Comparison of ENCODE assay signal across 23 cellular contexts in genomic region chr13:49667773-49668172, GRCh38. TPM values are rescaled to one million over a fixed set of nuclear protein-coding genes. Genes with fewer than 3 reads are reported as not detected.
DNase-seq lines count a peak whose midpoint lies in the region; ATAC-seq and TF ChIP-seq lines count a peak whose summit lies in the region.
"Had no signal": no experiment of that assay in that cellular context is flagged by ENCODE, and none has a peak within 500 bp of the region (broad histone marks: within the 10 kb centered on the region; RNA-seq: fewer than 3 reads in every experiment).

No MANE protein-coding gene starts in this region.

- no peaks in the 10 kb centered on the region; the same call in 1 of the 2 replicates for H3K36me3 ChIP-seq in GM23248 (ENCODE audit: low read depth)
- peaks cover 0 to 32% of the 10 kb centered on the region in 2 donors for H3K36me3 ChIP-seq in psoas muscle (ENCODE audit: insufficient read depth in 1 of 2, low read depth in 1 of 2)
- H3K36me3 ChIP-seq in A673 (ENCODE audit: insufficient read depth, low read length, poor library complexity, severe bottlenecking), result peaks cover 3% of the 10 kb centered on the region
- peaks cover 0 to 7% of the 10 kb centered on the region in 2 experiments for H3K36me3 ChIP-seq in trophoblast cell (ENCODE audit: control insufficient read depth in 1 of 2, insufficient read depth in 2 of 2, low read length in 2 of 2)
- H3K36me3 ChIP-seq: ovary had no signal

- H3K23ac ChIP-seq in trophoblast cell (ENCODE audit: low read length), result no peak overlapping the region

- peak; percentile 23 for ATAC-seq in esophagus mucosa
- ATAC-seq in psoas muscle, result peak in 3 of 4 donors; percentile 49 to 72 (median 64)
- ATAC-seq: lower lobe of right lung, sciatic nerve, T-cell had no signal

- in situ Hi-C loops in GM23248 (cut with MboI), result loop anchor here (25.0 kb wide), 1 partner anchor 1395 kb away; no protein-coding TSS in a partner anchor

- no peak overlapping the region for H2BK12ac ChIP-seq in trophoblast cell (ENCODE audit: low read length)

- TF ChIP-seq CTCF in RWPE1 (conservative IDR thresholded peaks at IDR 0.05; ENCODE audit: low read depth), result no peak
- no peak for TF ChIP-seq CTCF in psoas muscle (IDR thresholded peaks at IDR 0.05)
- TF ChIP-seq CTCF in A673 (conservative IDR thresholded peaks at IDR 0.05; ENCODE audit: low read depth, low read length), result no peak

- no peaks in the 10 kb centered on the region for H3F3A ChIP-seq in GM23248 (ENCODE audit: insufficient read depth)

- 45 to 50% methylated on average over 2 of the region's 2 CpGs for WGBS in GM23248 (ENCODE audit: low coverage in 1 of 2, low lambda C conversion rate in 2 of 2, missing lambda C conversion rate in 2 of 2), 2 experiments
- 46 to 48% (median 46%) methylated on average over 2 of the region's 2 CpGs for WGBS in psoas muscle, 3 donors
- WGBS in trophoblast cell (ENCODE audit: extremely low coverage, insufficient coverage, insufficient read length), result no CpG with 5 or more reads among the region's 2 CpGs

- H3K79me2 ChIP-seq in GM23248 (ENCODE audit: insufficient read depth) (peaks cover 11% of the 10 kb centered on the region; the same call in 1 of the 2 replicates), trophoblast cell (ENCODE audit: control insufficient read depth, insufficient read depth, low read length, poor library complexity) (no peaks in the 10 kb centered on the region)

- no peak overlapping the region for H4K91ac ChIP-seq in trophoblast cell (ENCODE audit: low read depth, low read length)

- no TSS peak for BruUV-seq in A673 (replicated peaks; lab: Mats Ljungman, UMichigan)

- no peak overlapping the region for H3K14ac ChIP-seq in trophoblast cell (ENCODE audit: low read length)

- H3K4me2 ChIP-seq in GM23248 (ENCODE audit: unreplicated experiment) (no peak overlapping the region), trophoblast cell (ENCODE audit: low read length) (no peak overlapping the region)
- H3K4me2 ChIP-seq: BLaER1 treated with 17β-estradiol and CSF1 and Interleukin-3, amounts not matched to agents 10 nM and 100 nM had no signal

- H4K12ac ChIP-seq in trophoblast cell (ENCODE audit: low read depth, low read length), result no peak overlapping the region

- H3K27ac ChIP-seq in GM23248 (no peak overlapping the region), RWPE1 (peak overlapping the region; percentile 16; the same call in 1 of the 2 replicates), psoas muscle (no peak overlapping the region), A673 (ENCODE audit: low read depth, low read length, poor library complexity, severe bottlenecking) (no peak overlapping the region), trophoblast cell (ENCODE audit: low read depth, low read length) (no peak overlapping the region)
- H3K27ac ChIP-seq: BLaER1 treated with 17β-estradiol and CSF1 and Interleukin-3, amounts not matched to agents 10 nM and 100 nM; lower lobe of right lung; ovary; thyroid gland had no signal

- no peaks in the 10 kb centered on the region for H3K9me2 ChIP-seq in GM23248 (ENCODE audit: insufficient read depth)

- no peak overlapping the region for H2AFZ ChIP-seq in GM23248
- H2AFZ ChIP-seq in trophoblast cell (ENCODE audit: insufficient read depth, low read length, poor library complexity), result no peak overlapping the region

- no peak overlapping the region for H2BK5ac ChIP-seq in trophoblast cell (ENCODE audit: low read depth, low read length, poor library complexity)

- H3K27me3 ChIP-seq in GM23248 (replicated peaks; ENCODE audit: insufficient read depth), result no peaks in the 10 kb centered on the region
- no peaks in the 10 kb centered on the region for H3K27me3 ChIP-seq in psoas muscle (ENCODE audit: insufficient read depth in 3 of 3, low read length in 2 of 3)
- H3K27me3 ChIP-seq in A673 (replicated peaks; ENCODE audit: insufficient read depth, low read depth, low read length, poor library complexity), result no peaks in the 10 kb centered on the region
- no peaks in the 10 kb centered on the region for H3K27me3 ChIP-seq in trophoblast cell (ENCODE audit: insufficient read depth, low read length)
- H3K27me3 ChIP-seq: BLaER1 treated with 17β-estradiol and CSF1 and Interleukin-3, amounts not matched to agents 10 nM and 100 nM; ovary; thyroid gland had no signal

- intact Hi-C loops in psoas muscle (cut with DNase I), result loop anchor here in 1 of 2 donors (5.0 kb wide), 1 partner anchor 120 kb away; no protein-coding TSS in a partner anchor
- intact Hi-C loops in A673 (cut with micrococcal nuclease; ENCODE audit: unreplicated experiment), result loop anchor here (5.0 to 10.0 kb wide), 2 partner anchors 310 to 1137 kb away; no protein-coding TSS in a partner anchor

- H3K79me1 ChIP-seq in trophoblast cell (ENCODE audit: low read length), result no peaks in the 10 kb centered on the region

- CTCF ChIA-PET in RWPE1 (lab: Yijun Ruan, JAX) (no interaction called here), A673 (lab: Charles Lee) (no interaction called here)

- H3K4me3 ChIP-seq in GM23248 (no peak overlapping the region), psoas muscle (no peak overlapping the region), A673 (ENCODE audit: low read depth, low read length, poor library complexity, severe bottlenecking) (no peak overlapping the region), trophoblast cell (ENCODE audit: low read depth, low read length) (no peak overlapping the region)
- H3K4me3 ChIP-seq: BLaER1 treated with 17β-estradiol and CSF1 and Interleukin-3, amounts not matched to agents 10 nM and 100 nM; lower lobe of right lung; ovary; thyroid gland had no signal

- H3K9ac ChIP-seq in GM23248, result no peak overlapping the region
- no peak overlapping the region for H3K9ac ChIP-seq in trophoblast cell (ENCODE audit: low read length)
- H3K9ac ChIP-seq: BLaER1 treated with 17β-estradiol and CSF1 and Interleukin-3, amounts not matched to agents 10 nM and 100 nM had no signal

- POLR2A ChIA-PET in RWPE1 (lab: Yijun Ruan, JAX; ENCODE audit: low non-redundant PET) (no interaction called here), A673 (lab: Charles Lee; ENCODE audit: low non-redundant PET) (no interaction called here)

- no peak overlapping the region for H3K4ac ChIP-seq in trophoblast cell (ENCODE audit: low read depth, low read length)

- no peak overlapping the region for H2AK5ac ChIP-seq in trophoblast cell (ENCODE audit: low read length)

- no peaks in the 10 kb centered on the region for H3K9me3 ChIP-seq in GM23248 (ENCODE audit: low read depth)
- no peaks in the 10 kb centered on the region for H3K9me3 ChIP-seq in psoas muscle
- no peaks in the 10 kb centered on the region for H3K9me3 ChIP-seq in A673 (ENCODE audit: low read depth, low read length, poor library complexity, severe bottlenecking)
- H3K9me3 ChIP-seq in trophoblast cell (ENCODE audit: insufficient read depth, low read depth, low read length), result peaks cover 2% of the 10 kb centered on the region
- H3K9me3 ChIP-seq: BLaER1 treated with 17β-estradiol and CSF1 and Interleukin-3, amounts not matched to agents 10 nM and 100 nM; lower lobe of right lung; ovary; thyroid gland had no signal

- H3K4me1 ChIP-seq in GM23248 (ENCODE audit: insufficient read depth), result peaks cover 7% of the 10 kb centered on the region; the same call in 1 of the 2 replicates
- peaks cover 17% of the 10 kb centered on the region for H3K4me1 ChIP-seq in psoas muscle
- H3K4me1 ChIP-seq in A673 (ENCODE audit: insufficient read depth, low read length, poor library complexity, severe bottlenecking), result peaks cover 11% of the 10 kb centered on the region
- H3K4me1 ChIP-seq in trophoblast cell (ENCODE audit: control insufficient read depth in 1 of 2, insufficient read depth in 2 of 2, low read length in 2 of 2), result no peaks in the 10 kb centered on the region
- H3K4me1 ChIP-seq: lower lobe of right lung, thyroid gland had no signal

- H4K20me1 ChIP-seq in GM23248 (ENCODE audit: insufficient read depth), result no peaks in the 10 kb centered on the region; the same call in none of the 2 replicates

- no peak overlapping the region for H3K18ac ChIP-seq in trophoblast cell (ENCODE audit: low read length)

- peak; percentile 72 for DNase-seq in GM23248
- DNase-seq in RWPE1 (ENCODE audit: low spot score), result no peak
- DNase-seq in psoas muscle, result no peak
- no peak for DNase-seq in activated CD4-positive, alpha-beta T cell treated with anti-CD3 and anti-CD28 coated beads for 4 hours
- DNase-seq in A673 (ENCODE audit: low spot score), result no peak
- DNase-seq in trophoblast cell, result no peak
- DNase-seq: activated CD4-positive, alpha-beta T cell treated with anti-CD3 and anti-CD28 coated beads, Interleukin-2, amount 10 ng/mL, durations not matched to agents 7 days and 5 days; activated effector memory CD4-positive, alpha-beta T cell treated with Interleukin-2 at 50 U/mL for 16 hours; cerebellar nuclear complex; effector memory CD4-positive, alpha-beta T cell; KG1; lower lobe of right lung; NCI-H1105 treated with DMSO at 0.1 percent for 48 hours; NCI-H526; ovary; SHP77; stimulated activated naive CD4-positive, alpha-beta T cell treated with Interleukin-2 at 50 U/mL for 16 hours; T-cell; thyroid gland had no signal

- no peak overlapping the region for H4K8ac ChIP-seq in trophoblast cell (ENCODE audit: low read depth, low read length)

- no peak overlapping the region for H2BK120ac ChIP-seq in trophoblast cell (ENCODE audit: insufficient read depth, low read length, poor library complexity)

RNA-seq across cellular contexts. Expression of gene EBPL, which starts 23.5 kb away (rescaled TPM):
- total RNA-seq in GM23248 (2014; rRNA removed; shearing (Covaris generic)), result 54.3 and 68.3 TPM in 2 replicates
- polyA plus RNA-seq in GM23248 (2016; fragmentation: Nextera tagmentation; extraction: Ambion mirVana) (65.0 and 67.7 TPM in 2 replicates), psoas muscle (1 to 10 TPM; 4.8 to 8.8 (median 7.0) TPM)
- total RNA-seq in esophagus mucosa (81.5 TPM), psoas muscle (10 to 100 TPM in 1 of 4 donors, 1 to 10 TPM in 3; 6.2 to 10.6 (median 8.4) TPM), A673 (2021) (64.1 and 66.5 TPM in 2 replicates)
- polyA plus RNA-seq in trophoblast cell (2013), result 39.2 and 41.1 TPM in 2 replicates

RNA-seq across cellular contexts. Expression of gene ARL11, which starts 39.5 kb away (rescaled TPM):
- not detected in 2 replicates for total RNA-seq in GM23248 (2014; rRNA removed; shearing (Covaris generic))
- not detected in 2 replicates for polyA plus RNA-seq in GM23248 (2016; fragmentation: Nextera tagmentation; extraction: Ambion mirVana)
- 1.2 TPM for total RNA-seq in esophagus mucosa
- under 1 TPM; 0.09 to 0.71 (median 0.19) TPM for total RNA-seq in psoas muscle
- polyA plus RNA-seq in psoas muscle, result under 1 TPM; 0.09 to 0.14 (median 0.10) TPM
- total RNA-seq in A673 (2021), result not detected in 2 replicates
- polyA plus RNA-seq in trophoblast cell (2013), result 0.10 and 0.12 TPM in 2 replicates
- total RNA-seq: fibroblast of lung had no signal
- polyA plus RNA-seq: fibroblast of lung had no signal
